ENCODE assay signal across 1 cellular context in genomic region chr17:72976971-72977767, GRCh38.
TF ChIP-seq lines count a peak whose summit lies in the region.

No MANE protein-coding gene starts in this region.

TF ChIP-seq in HepG2, 621 proteins besides CTCF, POLR2A, EP300 and RAD21 (continued from another document):
- TF ChIP-seq, protein P1, sequence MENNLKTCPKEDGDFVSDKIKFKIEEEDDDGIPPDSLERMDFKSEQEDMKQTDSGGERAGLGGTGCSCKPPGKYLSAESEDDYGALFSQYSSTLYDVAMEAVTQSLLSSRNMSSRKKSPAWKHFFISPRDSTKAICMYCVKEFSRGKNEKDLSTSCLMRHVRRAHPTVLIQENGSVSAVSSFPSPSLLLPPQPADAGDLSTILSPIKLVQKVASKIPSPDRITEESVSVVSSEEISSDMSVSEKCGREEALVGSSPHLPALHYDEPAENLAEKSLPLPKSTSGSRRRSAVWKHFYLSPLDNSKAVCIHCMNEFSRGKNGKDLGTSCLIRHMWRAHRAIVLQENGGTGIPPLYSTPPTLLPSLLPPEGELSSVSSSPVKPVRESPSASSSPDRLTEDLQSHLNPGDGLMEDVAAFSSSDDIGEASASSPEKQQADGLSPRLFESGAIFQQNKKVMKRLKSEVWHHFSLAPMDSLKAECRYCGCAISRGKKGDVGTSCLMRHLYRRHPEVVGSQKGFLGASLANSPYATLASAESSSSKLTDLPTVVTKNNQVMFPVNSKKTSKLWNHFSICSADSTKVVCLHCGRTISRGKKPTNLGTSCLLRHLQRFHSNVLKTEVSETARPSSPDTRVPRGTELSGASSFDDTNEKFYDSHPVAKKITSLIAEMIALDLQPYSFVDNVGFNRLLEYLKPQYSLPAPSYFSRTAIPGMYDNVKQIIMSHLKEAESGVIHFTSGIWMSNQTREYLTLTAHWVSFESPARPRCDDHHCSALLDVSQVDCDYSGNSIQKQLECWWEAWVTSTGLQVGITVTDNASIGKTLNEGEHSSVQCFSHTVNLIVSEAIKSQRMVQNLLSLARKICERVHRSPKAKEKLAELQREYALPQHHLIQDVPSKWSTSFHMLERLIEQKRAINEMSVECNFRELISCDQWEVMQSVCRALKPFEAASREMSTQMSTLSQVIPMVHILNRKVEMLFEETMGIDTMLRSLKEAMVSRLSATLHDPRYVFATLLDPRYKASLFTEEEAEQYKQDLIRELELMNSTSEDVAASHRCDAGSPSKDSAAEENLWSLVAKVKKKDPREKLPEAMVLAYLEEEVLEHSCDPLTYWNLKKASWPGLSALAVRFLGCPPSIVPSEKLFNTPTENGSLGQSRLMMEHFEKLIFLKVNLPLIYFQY (CRISPR knock-in tag; IDR thresholded peaks at IDR 0.05; ENCODE audit: borderline replicate concordance), result no peak
- no peak for TF ChIP-seq ZHX1 (CRISPR knock-in tag; IDR thresholded peaks at IDR 0.05; ENCODE audit: low read depth)
- no peak for TF ChIP-seq KDM4B (CRISPR knock-in tag; IDR thresholded peaks at IDR 0.05)
- no peak for TF ChIP-seq KLF11 (CRISPR knock-in tag; IDR thresholded peaks at IDR 0.05)
- TF ChIP-seq ZNF782 (CRISPR knock-in tag; IDR thresholded peaks at IDR 0.05; ENCODE audit: borderline replicate concordance), result no peak
- no peak for TF ChIP-seq CHD2 (IDR thresholded peaks at IDR 0.05; ENCODE audit: low read depth, low read length)
- no peak for TF ChIP-seq SRY (CRISPR knock-in tag; IDR thresholded peaks at IDR 0.05)
- no peak for TF ChIP-seq SRSF9 (IDR thresholded peaks at IDR 0.05; ENCODE audit: borderline replicate concordance, insufficient read depth, low read depth, low read length, poor library complexity, severe bottlenecking)
- TF ChIP-seq, protein P2, sequence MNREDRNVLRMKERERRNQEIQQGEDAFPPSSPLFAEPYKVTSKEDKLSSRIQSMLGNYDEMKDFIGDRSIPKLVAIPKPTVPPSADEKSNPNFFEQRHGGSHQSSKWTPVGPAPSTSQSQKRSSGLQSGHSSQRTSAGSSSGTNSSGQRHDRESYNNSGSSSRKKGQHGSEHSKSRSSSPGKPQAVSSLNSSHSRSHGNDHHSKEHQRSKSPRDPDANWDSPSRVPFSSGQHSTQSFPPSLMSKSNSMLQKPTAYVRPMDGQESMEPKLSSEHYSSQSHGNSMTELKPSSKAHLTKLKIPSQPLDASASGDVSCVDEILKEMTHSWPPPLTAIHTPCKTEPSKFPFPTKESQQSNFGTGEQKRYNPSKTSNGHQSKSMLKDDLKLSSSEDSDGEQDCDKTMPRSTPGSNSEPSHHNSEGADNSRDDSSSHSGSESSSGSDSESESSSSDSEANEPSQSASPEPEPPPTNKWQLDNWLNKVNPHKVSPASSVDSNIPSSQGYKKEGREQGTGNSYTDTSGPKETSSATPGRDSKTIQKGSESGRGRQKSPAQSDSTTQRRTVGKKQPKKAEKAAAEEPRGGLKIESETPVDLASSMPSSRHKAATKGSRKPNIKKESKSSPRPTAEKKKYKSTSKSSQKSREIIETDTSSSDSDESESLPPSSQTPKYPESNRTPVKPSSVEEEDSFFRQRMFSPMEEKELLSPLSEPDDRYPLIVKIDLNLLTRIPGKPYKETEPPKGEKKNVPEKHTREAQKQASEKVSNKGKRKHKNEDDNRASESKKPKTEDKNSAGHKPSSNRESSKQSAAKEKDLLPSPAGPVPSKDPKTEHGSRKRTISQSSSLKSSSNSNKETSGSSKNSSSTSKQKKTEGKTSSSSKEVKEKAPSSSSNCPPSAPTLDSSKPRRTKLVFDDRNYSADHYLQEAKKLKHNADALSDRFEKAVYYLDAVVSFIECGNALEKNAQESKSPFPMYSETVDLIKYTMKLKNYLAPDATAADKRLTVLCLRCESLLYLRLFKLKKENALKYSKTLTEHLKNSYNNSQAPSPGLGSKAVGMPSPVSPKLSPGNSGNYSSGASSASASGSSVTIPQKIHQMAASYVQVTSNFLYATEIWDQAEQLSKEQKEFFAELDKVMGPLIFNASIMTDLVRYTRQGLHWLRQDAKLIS (CRISPR knock-in tag; IDR thresholded peaks at IDR 0.05), result no peak
- no peak for TF ChIP-seq RBM22 (optimal IDR thresholded peaks at IDR 0.05; ENCODE audit: low read length)
- TF ChIP-seq CREB1 (IDR thresholded peaks at IDR 0.05), result 0 out of 2 replicates have a peak, but pooled peaks have one; percentile 31
- no peak for TF ChIP-seq CREB1 (CRISPR knock-in tag; IDR thresholded peaks at IDR 0.05)
- TF ChIP-seq RXRB (CRISPR knock-in tag; IDR thresholded peaks at IDR 0.05; ENCODE audit: borderline replicate concordance), result no peak
- no peak for TF ChIP-seq YEATS2 (CRISPR knock-in tag; IDR thresholded peaks at IDR 0.05; ENCODE audit: borderline replicate concordance)
- no peak for TF ChIP-seq ZFP37 (CRISPR knock-in tag; IDR thresholded peaks at IDR 0.05; ENCODE audit: borderline replicate concordance)
- TF ChIP-seq DMAP1 (CRISPR knock-in tag; IDR thresholded peaks at IDR 0.05), result 0 out of 2 replicates have a peak, but pooled peaks have one; percentile 26
- TF ChIP-seq NFYB (CRISPR knock-in tag; IDR thresholded peaks at IDR 0.05), result no peak
- no peak for TF ChIP-seq NAIF1 (CRISPR knock-in tag; IDR thresholded peaks at IDR 0.05; ENCODE audit: borderline replicate concordance)
- no peak for TF ChIP-seq SALL1 (CRISPR knock-in tag; IDR thresholded peaks at IDR 0.05)
- TF ChIP-seq ZNF414 (CRISPR knock-in tag; IDR thresholded peaks at IDR 0.05), result no peak
- TF ChIP-seq ZNF776 (CRISPR knock-in tag; IDR thresholded peaks at IDR 0.05), result no peak
- TF ChIP-seq, protein P3, sequence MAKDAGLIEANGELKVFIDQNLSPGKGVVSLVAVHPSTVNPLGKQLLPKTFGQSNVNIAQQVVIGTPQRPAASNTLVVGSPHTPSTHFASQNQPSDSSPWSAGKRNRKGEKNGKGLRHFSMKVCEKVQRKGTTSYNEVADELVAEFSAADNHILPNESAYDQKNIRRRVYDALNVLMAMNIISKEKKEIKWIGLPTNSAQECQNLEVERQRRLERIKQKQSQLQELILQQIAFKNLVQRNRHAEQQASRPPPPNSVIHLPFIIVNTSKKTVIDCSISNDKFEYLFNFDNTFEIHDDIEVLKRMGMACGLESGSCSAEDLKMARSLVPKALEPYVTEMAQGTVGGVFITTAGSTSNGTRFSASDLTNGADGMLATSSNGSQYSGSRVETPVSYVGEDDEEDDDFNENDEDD (CRISPR knock-in tag; IDR thresholded peaks at IDR 0.05; ENCODE audit: borderline replicate concordance), result 0 out of 2 replicates have a peak, but pooled peaks have one; percentile 7
- no peak for TF ChIP-seq ATRX (CRISPR knock-in tag; IDR thresholded peaks at IDR 0.05; ENCODE audit: borderline replicate concordance)
- no peak for TF ChIP-seq PHF21A (CRISPR knock-in tag; IDR thresholded peaks at IDR 0.05)
- no peak for TF ChIP-seq ZNF256 (CRISPR knock-in tag; conservative IDR thresholded peaks at IDR 0.05)
- no peak for TF ChIP-seq ZNF619 (CRISPR knock-in tag; IDR thresholded peaks at IDR 0.05)
- no peak for TF ChIP-seq ZNF652 (CRISPR knock-in tag; IDR thresholded peaks at IDR 0.05; ENCODE audit: borderline replicate concordance, low read depth)
- TF ChIP-seq ZNF781 (CRISPR knock-in tag; IDR thresholded peaks at IDR 0.05; ENCODE audit: borderline replicate concordance, not compliant biosample characterization), result no peak
- no peak for TF ChIP-seq ZSCAN12 (CRISPR knock-in tag; IDR thresholded peaks at IDR 0.05)
- TF ChIP-seq SAP130 (CRISPR knock-in tag; IDR thresholded peaks at IDR 0.05; ENCODE audit: low read depth), result peak; percentile 23; the same call in 1 of the 2 replicates
- TF ChIP-seq GATA4 (IDR thresholded peaks at IDR 0.05; ENCODE audit: borderline replicate concordance, low read depth), result no peak
- no peak for TF ChIP-seq NPAS2 (CRISPR knock-in tag; IDR thresholded peaks at IDR 0.05; ENCODE audit: borderline replicate concordance)
- no peak for TF ChIP-seq ZBTB10 (CRISPR knock-in tag; IDR thresholded peaks at IDR 0.05; ENCODE audit: borderline replicate concordance)
- no peak for TF ChIP-seq ARHGAP35 (CRISPR knock-in tag; IDR thresholded peaks at IDR 0.05; ENCODE audit: borderline replicate concordance)
- 0 out of 2 replicates have a peak, but pooled peaks have one; percentile 23 for TF ChIP-seq KDM2A (CRISPR knock-in tag; IDR thresholded peaks at IDR 0.05; ENCODE audit: borderline replicate concordance, low read depth)
- TF ChIP-seq ZIK1 (CRISPR knock-in tag; IDR thresholded peaks at IDR 0.05; ENCODE audit: borderline replicate concordance, low read depth), result no peak
- no peak for TF ChIP-seq ZNF337 (CRISPR knock-in tag; IDR thresholded peaks at IDR 0.05; ENCODE audit: borderline replicate concordance, low read depth)
- TF ChIP-seq FOSL2 (CRISPR knock-in tag; IDR thresholded peaks at IDR 0.05), result peak; percentile 24; the same call in 1 of the 2 replicates
- TF ChIP-seq, protein P4, sequence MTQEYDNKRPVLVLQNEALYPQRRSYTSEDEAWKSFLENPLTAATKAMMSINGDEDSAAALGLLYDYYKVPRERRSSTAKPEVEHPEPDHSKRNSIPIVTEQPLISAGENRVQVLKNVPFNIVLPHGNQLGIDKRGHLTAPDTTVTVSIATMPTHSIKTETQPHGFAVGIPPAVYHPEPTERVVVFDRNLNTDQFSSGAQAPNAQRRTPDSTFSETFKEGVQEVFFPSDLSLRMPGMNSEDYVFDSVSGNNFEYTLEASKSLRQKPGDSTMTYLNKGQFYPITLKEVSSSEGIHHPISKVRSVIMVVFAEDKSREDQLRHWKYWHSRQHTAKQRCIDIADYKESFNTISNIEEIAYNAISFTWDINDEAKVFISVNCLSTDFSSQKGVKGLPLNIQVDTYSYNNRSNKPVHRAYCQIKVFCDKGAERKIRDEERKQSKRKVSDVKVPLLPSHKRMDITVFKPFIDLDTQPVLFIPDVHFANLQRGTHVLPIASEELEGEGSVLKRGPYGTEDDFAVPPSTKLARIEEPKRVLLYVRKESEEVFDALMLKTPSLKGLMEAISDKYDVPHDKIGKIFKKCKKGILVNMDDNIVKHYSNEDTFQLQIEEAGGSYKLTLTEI (CRISPR knock-in tag; conservative IDR thresholded peaks at IDR 0.05), result no peak
- no peak for TF ChIP-seq SP1 (IDR thresholded peaks at IDR 0.05)
- TF ChIP-seq SP1 (CRISPR knock-in tag; IDR thresholded peaks at IDR 0.05), result no peak
- no peak for TF ChIP-seq ZNF597 (CRISPR knock-in tag; IDR thresholded peaks at IDR 0.05)
